ENCODE assay signal across 18 cellular contexts in the genomic region with DNA sequence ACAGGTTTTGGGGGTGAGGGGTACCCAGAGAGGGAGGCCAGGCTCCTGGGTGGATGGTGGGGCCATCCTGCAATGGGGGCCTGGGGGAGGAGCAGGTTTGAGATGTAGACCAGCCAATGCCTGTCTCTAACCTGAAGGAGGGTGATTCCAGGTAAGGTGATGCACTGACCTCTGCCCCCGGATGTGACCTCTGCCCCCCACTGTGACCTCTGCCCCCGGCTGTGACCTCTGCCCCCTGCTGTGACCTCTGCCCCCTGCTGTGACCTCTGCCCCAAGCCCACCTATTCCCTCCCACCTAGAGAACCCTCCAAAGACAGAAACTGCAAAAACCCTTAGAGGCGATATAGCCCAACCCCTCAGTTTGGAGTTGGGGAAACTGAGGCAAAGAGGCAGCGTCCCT. TPM values are rescaled to one million over a fixed set of nuclear protein-coding genes. Genes with fewer than 3 reads are reported as not detected.
A peak's percentile ranks its signal among the peaks of the same experiment; 100 is the strongest.
DNase-seq lines count a peak whose midpoint lies in the region; TF ChIP-seq lines count a peak whose summit lies in the region.
"Had no signal": no experiment of that assay in that cellular context is flagged by ENCODE, and none has a peak within 500 bp of the region (broad histone marks: within the 10 kb centered on the region; RNA-seq: fewer than 3 reads in every experiment).

No MANE protein-coding gene starts in this region.

- TF ChIP-seq POLR2A in adrenal gland (IDR thresholded peaks at IDR 0.05), result no peak

- POLR2A ChIA-PET in CD4-positive, alpha-beta memory T cell (lab: Charles Lee; ENCODE audit: partially characterized antibody), result interaction anchor here (0.5 to 1.4 kb wide), 3 partner anchors 23 to 202 kb away, joined by 3 to 4 read pairs (median 3); a partner anchor contains a TSS
- POLR2A ChIA-PET in HEK293 (lab: Yijun Ruan, JAX), result no interaction called here

- H3K4me3 ChIP-seq in CD4-positive, alpha-beta memory T cell (ENCODE audit: low read length in 2 of 2), result peak overlapping the region in 1 of 2 donors; percentile 5
- no peak overlapping the region for H3K4me3 ChIP-seq in HEK293 (ENCODE audit: low read depth, low read length)
- no peak overlapping the region for H3K4me3 ChIP-seq in effector memory CD4-positive, alpha-beta T cell (ENCODE audit: insufficient read depth, low read depth, low read length, poor library complexity, severe bottlenecking)
- H3K4me3 ChIP-seq in adrenal gland, result no peak overlapping the region
- H3K4me3 ChIP-seq: prostate gland, tibial artery had no signal

- TF ChIP-seq CTCF in HEK293 (tag by site-specific recombination; IDR thresholded peaks at IDR 0.05) (no peak), adrenal gland (IDR thresholded peaks at IDR 0.05) (no peak)

- 62 to 73% (median 71%) methylated on average over 3 to 4 of the region's 4 CpGs; no CpG with 5 or more reads in 1 of the 4 donors for WGBS in adrenal gland, 4 donors

- H3K9me3 Mint-ChIP-seq in CD4-positive, alpha-beta memory T cell, result no peaks in the 10 kb centered on the region
- H3K9me3 Mint-ChIP-seq: natural killer cell treated with Interleukin-12 subunit alpha and Interleukin-12 subunit beta and Interleukin-15 and Interleukin-18, amount 100 ng/mL, for 72 hours had no signal

- intact Hi-C loops in CD4-positive, alpha-beta memory T cell (cut with micrococcal nuclease), result no loop called here
- intact Hi-C loops in adrenal gland (cut with DNase I), result no loop called here

- H3K4me1 Mint-ChIP-seq in CD4-positive, alpha-beta memory T cell, result peaks cover 8 to 36% (median 14%) of the 10 kb centered on the region in 4 donors

- no peak for DNase-seq in CD4-positive, alpha-beta memory T cell
- no peak for DNase-seq in effector memory CD4-positive, alpha-beta T cell
- no peak for DNase-seq in effector CD4-positive, alpha-beta T cell
- DNase-seq in adrenal gland, result no peak
- DNase-seq: activated CD4-positive, alpha-beta T cell treated with anti-CD3 and anti-CD28 coated beads, Interleukin-2, amount 50 U/mL, for 4 hours; activated effector memory CD4-positive, alpha-beta T cell treated with Interleukin-2 at 50 U/mL for 16 hours; GF-D8; kidney; mesenchymal stem cell; NCI-H1436; NCI-H82; Peyer's patch; tibial artery had no signal

- CTCF ChIA-PET in CD4-positive, alpha-beta memory T cell (lab: Charles Lee; ENCODE audit: partially characterized antibody), result interaction anchor here (0.7 to 2.5 kb wide), 2 partner anchors 11 to 369 kb away, joined by 3 to 12 read pairs; no protein-coding TSS in a partner anchor
- CTCF ChIA-PET in HEK293 (lab: Yijun Ruan, JAX), result interaction anchor here (1.0 kb wide), 1 partner anchor 11 kb away, joined by 4 read pairs; no protein-coding TSS in a partner anchor

- H3K4me3 Mint-ChIP-seq in CD4-positive, alpha-beta memory T cell, result peak overlapping the region; percentile 36 to 86 (median 72)

- peaks cover 0 to 3% of the 10 kb centered on the region in 2 donors for H3K27me3 Mint-ChIP-seq in CD4-positive, alpha-beta memory T cell

- H3K36me3 Mint-ChIP-seq in CD4-positive, alpha-beta memory T cell, result no peaks in the 10 kb centered on the region
- H3K36me3 Mint-ChIP-seq: natural killer cell treated with Interleukin-12 subunit alpha and Interleukin-12 subunit beta and Interleukin-15 and Interleukin-18, amount 100 ng/mL, for 72 hours had no signal

- H3K4me1 ChIP-seq in CD4-positive, alpha-beta memory T cell (ENCODE audit: insufficient read depth, low read length), result peaks cover 22% of the 10 kb centered on the region
- H3K4me1 ChIP-seq in HEK293 (ENCODE audit: control insufficient read depth, insufficient read depth, low read length), result no peaks in the 10 kb centered on the region
- H3K4me1 ChIP-seq in effector memory CD4-positive, alpha-beta T cell (ENCODE audit: control insufficient read depth, insufficient read depth, low read length, poor library complexity, severe bottlenecking), result peaks cover 16% of the 10 kb centered on the region
- H3K4me1 ChIP-seq in adrenal gland (replicated peaks in 1 of 2), result no peaks in the 10 kb centered on the region
- H3K4me1 ChIP-seq: Peyer's patch, prostate gland, tibial artery had no signal

- H3K27me3 ChIP-seq in CD4-positive, alpha-beta memory T cell (ENCODE audit: insufficient read depth, low read length), result no peaks in the 10 kb centered on the region
- H3K27me3 ChIP-seq in effector memory CD4-positive, alpha-beta T cell (replicated peaks; ENCODE audit: control insufficient read depth, insufficient read depth, low read length, poor library complexity, severe bottlenecking), result no peaks in the 10 kb centered on the region
- H3K27me3 ChIP-seq in adrenal gland, result no peaks in the 10 kb centered on the region
- H3K27me3 ChIP-seq: Peyer's patch had no signal

- H3K27ac Mint-ChIP-seq in CD4-positive, alpha-beta memory T cell, result peak overlapping the region; percentile 52 to 93 (median 86)

- no peaks in the 10 kb centered on the region for H3K9me3 ChIP-seq in CD4-positive, alpha-beta memory T cell (ENCODE audit: control insufficient read depth in 1 of 2, low read length in 2 of 2)
- H3K9me3 ChIP-seq in HEK293 (ENCODE audit: control insufficient read depth, insufficient read depth, low read depth, low read length), result no peaks in the 10 kb centered on the region
- H3K9me3 ChIP-seq in effector memory CD4-positive, alpha-beta T cell (ENCODE audit: control insufficient read depth, low read length), result no peaks in the 10 kb centered on the region
- H3K9me3 ChIP-seq in adrenal gland (replicated peaks in 1 of 3), result no peaks in the 10 kb centered on the region
- H3K9me3 ChIP-seq: Peyer's patch, prostate gland, tibial artery had no signal

- no peaks in the 10 kb centered on the region for H3K36me3 ChIP-seq in CD4-positive, alpha-beta memory T cell (ENCODE audit: insufficient read depth, low read length)
- no peaks in the 10 kb centered on the region for H3K36me3 ChIP-seq in HEK293 (ENCODE audit: control insufficient read depth in 2 of 2, insufficient read depth in 1 of 2, low read length in 2 of 2)
- no peaks in the 10 kb centered on the region for H3K36me3 ChIP-seq in effector memory CD4-positive, alpha-beta T cell (ENCODE audit: control insufficient read depth, insufficient read depth, low read length)
- no peaks in the 10 kb centered on the region for H3K36me3 ChIP-seq in adrenal gland (replicated peaks in 1 of 2)
- H3K36me3 ChIP-seq: Peyer's patch, prostate gland, tibial artery had no signal

- H3K27ac ChIP-seq in CD4-positive, alpha-beta memory T cell (ENCODE audit: low read depth, low read length), result peak overlapping the region; percentile 54
- H3K27ac ChIP-seq in HEK293 (ENCODE audit: extremely low read depth, low read depth, low read length) (no peak overlapping the region), adrenal gland (no peak overlapping the region)
- peak overlapping the region; percentile 60 for H3K27ac ChIP-seq in effector memory CD4-positive, alpha-beta T cell (ENCODE audit: insufficient read depth, low read length, poor library complexity, severe bottlenecking)
- H3K27ac ChIP-seq: prostate gland, tibial artery had no signal

TF ChIP-seq in HEK293, 187 proteins besides CTCF, POLR2A, EP300 and RAD21 (continues in another document):
- TF ChIP-seq, protein P1, sequence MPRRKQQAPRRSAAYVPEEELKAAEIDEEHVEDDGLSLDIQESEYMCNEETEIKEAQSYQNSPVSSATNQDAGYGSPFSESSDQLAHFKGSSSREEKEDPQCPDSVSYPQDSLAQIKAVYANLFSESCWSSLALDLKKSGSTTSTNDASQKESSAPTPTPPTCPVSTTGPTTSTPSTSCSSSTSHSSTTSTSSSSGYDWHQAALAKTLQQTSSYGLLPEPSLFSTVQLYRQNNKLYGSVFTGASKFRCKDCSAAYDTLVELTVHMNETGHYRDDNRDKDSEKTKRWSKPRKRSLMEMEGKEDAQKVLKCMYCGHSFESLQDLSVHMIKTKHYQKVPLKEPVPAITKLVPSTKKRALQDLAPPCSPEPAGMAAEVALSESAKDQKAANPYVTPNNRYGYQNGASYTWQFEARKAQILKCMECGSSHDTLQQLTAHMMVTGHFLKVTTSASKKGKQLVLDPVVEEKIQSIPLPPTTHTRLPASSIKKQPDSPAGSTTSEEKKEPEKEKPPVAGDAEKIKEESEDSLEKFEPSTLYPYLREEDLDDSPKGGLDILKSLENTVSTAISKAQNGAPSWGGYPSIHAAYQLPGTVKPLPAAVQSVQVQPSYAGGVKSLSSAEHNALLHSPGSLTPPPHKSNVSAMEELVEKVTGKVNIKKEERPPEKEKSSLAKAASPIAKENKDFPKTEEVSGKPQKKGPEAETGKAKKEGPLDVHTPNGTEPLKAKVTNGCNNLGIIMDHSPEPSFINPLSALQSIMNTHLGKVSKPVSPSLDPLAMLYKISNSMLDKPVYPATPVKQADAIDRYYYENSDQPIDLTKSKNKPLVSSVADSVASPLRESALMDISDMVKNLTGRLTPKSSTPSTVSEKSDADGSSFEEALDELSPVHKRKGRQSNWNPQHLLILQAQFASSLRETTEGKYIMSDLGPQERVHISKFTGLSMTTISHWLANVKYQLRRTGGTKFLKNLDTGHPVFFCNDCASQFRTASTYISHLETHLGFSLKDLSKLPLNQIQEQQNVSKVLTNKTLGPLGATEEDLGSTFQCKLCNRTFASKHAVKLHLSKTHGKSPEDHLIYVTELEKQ (tag by site-specific recombination; IDR thresholded peaks at IDR 0.05; ENCODE audit: borderline replicate concordance), result no peak
- no peak for TF ChIP-seq ZNF157 (tag by site-specific recombination; IDR thresholded peaks at IDR 0.05)
- TF ChIP-seq TRIM28 (IDR thresholded peaks at IDR 0.05; ENCODE audit: borderline replicate concordance, low read length), result no peak
- TF ChIP-seq ZNF366 (tag by site-specific recombination; conservative IDR thresholded peaks at IDR 0.05), result no peak
- no peak for TF ChIP-seq ZNF785 (tag by site-specific recombination; IDR thresholded peaks at IDR 0.05)

RNA-seq across cellular contexts. Expression of a gene that starts 10.3 kb away (rescaled TPM):
- not detected for total RNA-seq in CD4-positive, alpha-beta memory T cell
- not detected for polyA plus RNA-seq in CD4-positive, alpha-beta memory T cell
- not detected for total RNA-seq in adrenal gland
- not detected for polyA plus RNA-seq in adrenal gland
- total RNA-seq: astrocyte; chondrocyte; kidney; natural killer cell treated with Interleukin-12 subunit alpha and Interleukin-12 subunit beta and Interleukin-15 and Interleukin-18, amount 100 ng/mL, for 72 hours; Peyer's patch had no signal

RNA-seq across cellular contexts. Expression of a gene that starts 18.6 kb away (rescaled TPM):
- 1 to 10 TPM; 4.3 to 5.3 TPM for total RNA-seq in CD4-positive, alpha-beta memory T cell
- polyA plus RNA-seq in CD4-positive, alpha-beta memory T cell, result not detected
- under 1 TPM in 1 of 8 donors, not detected in 7; 0.75 TPM for total RNA-seq in adrenal gland
- 1 to 10 TPM in 1 of 3 donors, under 1 TPM in 1, not detected in 1; 0.24 to 1.6 TPM for polyA plus RNA-seq in adrenal gland

RNA-seq across cellular contexts. Expression of a gene that starts 22.7 kb away (rescaled TPM):
- total RNA-seq in CD4-positive, alpha-beta memory T cell, result 1,000 to 10,000 TPM; 2,357 to 2,448 TPM
- 1,000 to 10,000 TPM; 2,084 to 2,180 TPM for polyA plus RNA-seq in CD4-positive, alpha-beta memory T cell
- 1,000 to 10,000 TPM; 1,183 to 3,315 (median 1,866) TPM for total RNA-seq in adrenal gland
- 1,000 to 10,000 TPM in 2 of 3 donors, 100 to 1,000 TPM in 1; 575 to 5,137 (median 3,671) TPM for polyA plus RNA-seq in adrenal gland

RNA-seq across cellular contexts. Expression of a gene that starts 23.1 kb away (rescaled TPM):
- total RNA-seq in CD4-positive, alpha-beta memory T cell, result 10 to 100 TPM; 25.0 to 29.1 TPM
- 1 to 10 TPM; 6.0 to 8.4 TPM for polyA plus RNA-seq in CD4-positive, alpha-beta memory T cell
- total RNA-seq in adrenal gland, result 10 to 100 TPM; 11.7 to 27.9 (median 18.5) TPM
- 10 to 100 TPM in 2 of 3 donors, 1 to 10 TPM in 1; 4.3 to 29.9 (median 12.6) TPM for polyA plus RNA-seq in adrenal gland

RNA-seq across cellular contexts. Expression of a gene that starts 40.9 kb away (rescaled TPM):
- total RNA-seq in CD4-positive, alpha-beta memory T cell, result 10 to 100 TPM; 62.6 to 69.5 TPM
- 100 to 1,000 TPM in 1 of 2 donors, 10 to 100 TPM in 1; 37.4 to 113 TPM for polyA plus RNA-seq in CD4-positive, alpha-beta memory T cell
- 10 to 100 TPM; 30.1 to 78.3 (median 56.8) TPM for total RNA-seq in adrenal gland
- polyA plus RNA-seq in adrenal gland, result 10 to 100 TPM; 11.5 to 80.6 (median 57.9) TPM

Comparison
In these comparisons a context has a peak if more than half of its experiments do, and no peak if none do; other contexts are left out.
1. H3K27ac ChIP-seq: peak in CD4-positive, alpha-beta memory T cell (single experiment) and effector memory CD4-positive, alpha-beta T cell (single experiment); none in HEK293 (single experiment) and adrenal gland (0 of 5).